Comparison of ENCODE assay signal across 14 cellular contexts in the genomic region with DNA sequence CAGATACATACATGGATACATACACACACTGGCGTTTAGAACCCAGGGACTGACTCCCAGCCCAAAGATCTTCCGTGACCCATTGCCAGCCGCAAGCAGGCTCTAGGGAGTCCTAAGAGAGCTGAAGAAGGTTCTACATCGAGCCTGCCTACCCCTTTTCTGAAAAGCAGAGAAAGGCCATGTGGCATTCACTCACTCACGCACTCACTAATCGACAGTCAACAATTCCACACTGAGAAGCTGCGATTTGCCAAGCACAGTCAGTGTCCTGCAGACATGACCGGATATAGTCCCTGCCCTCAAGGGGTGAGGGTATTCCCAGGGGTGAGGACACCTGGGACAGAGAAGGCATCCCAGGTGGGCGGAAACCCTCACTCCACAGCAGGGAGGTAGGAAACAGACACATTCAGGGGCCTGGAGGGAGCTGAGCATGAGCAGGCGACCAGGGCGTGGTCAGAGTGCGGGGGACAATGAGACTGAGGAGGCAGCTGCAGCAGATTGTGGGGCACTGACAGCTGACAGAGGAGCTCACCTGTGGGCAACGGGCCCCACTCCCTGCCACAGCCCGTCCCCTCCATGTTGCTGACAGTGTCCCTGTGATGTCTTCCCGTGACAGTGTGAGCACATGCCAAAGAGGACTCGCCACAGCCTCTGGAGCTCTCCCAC. TPM values are rescaled to one million over a fixed set of nuclear protein-coding genes. Genes with fewer than 3 reads are reported as not detected.
DNase-seq lines count a peak whose midpoint lies in the region; ATAC-seq and TF ChIP-seq lines count a peak whose summit lies in the region.
"Had no signal": no experiment of that assay in that cellular context is flagged by ENCODE, and none has a peak within 500 bp of the region (broad histone marks: within the 10 kb centered on the region; RNA-seq: fewer than 3 reads in every experiment).

No MANE protein-coding gene starts in this region.

- no peak for TF ChIP-seq CTCF in choroid plexus epithelial cell (conservative IDR thresholded peaks at IDR 0.05; ENCODE audit: low read depth, low read length)
- no peak for TF ChIP-seq CTCF in CD14-positive monocyte (IDR thresholded peaks at IDR 0.05)

- H3K27ac ChIP-seq in neuronal stem cell (replicated peaks; ENCODE audit: low read length), result no peak overlapping the region

- no peak overlapping the region for H2AK5ac ChIP-seq in neuronal stem cell (ENCODE audit: low read depth, low read length)

- H3K4me3 ChIP-seq in choroid plexus epithelial cell (ENCODE audit: low read depth, low read length), result no peak overlapping the region
- peak overlapping the region in 1 of 2 donors; percentile 44 for H3K4me3 ChIP-seq in neuronal stem cell (ENCODE audit: low read length in 2 of 2)

- H3K14ac ChIP-seq in neuronal stem cell (ENCODE audit: low read length), result no peak overlapping the region

- H3K4ac ChIP-seq in neuronal stem cell (ENCODE audit: low read length), result no peak overlapping the region

- H2BK5ac ChIP-seq in neuronal stem cell (ENCODE audit: low read length), result no peak overlapping the region

- ATAC-seq in activated T-cell treated with anti-CD3 and anti-CD28 coated beads, Interleukin-2, amount 50 U/mL, for 72 hours (replicated peaks in 1 of 2), result no peak

- H2BK120ac ChIP-seq in neuronal stem cell (ENCODE audit: low read depth, low read length), result no peak overlapping the region

- H3K4me2 ChIP-seq in neuronal stem cell (ENCODE audit: insufficient read depth, low read length, poor library complexity, severe bottlenecking), result no peak overlapping the region

- peaks cover 0 to 1% of the 10 kb centered on the region in 2 donors for H3K9me3 ChIP-seq in neuronal stem cell (replicated peaks in 1 of 2; ENCODE audit: control insufficient read depth in 2 of 2, insufficient read depth in 1 of 2, low read depth in 1 of 2, low read length in 2 of 2)

- peak overlapping the region; percentile 67 for H3K18ac ChIP-seq in neuronal stem cell (ENCODE audit: low read length)

- no peak overlapping the region for H3K9ac ChIP-seq in neuronal stem cell (ENCODE audit: low read depth, low read length, poor library complexity)

- no peaks in the 10 kb centered on the region for H3K79me1 ChIP-seq in neuronal stem cell (ENCODE audit: low read depth, low read length)

- H3K9me3 Mint-ChIP-seq in activated T-cell treated with anti-CD3 and anti-CD28 coated beads, Interleukin-2, amount 50 U/mL, for 72 hours, result no peaks in the 10 kb centered on the region
- peaks cover 2 to 11% (median 10%) of the 10 kb centered on the region in 7 donors for H3K9me3 Mint-ChIP-seq in CD14-positive monocyte
- H3K9me3 Mint-ChIP-seq: activated CD4-positive, alpha-beta T cell treated with anti-CD3 and anti-CD28 coated beads, Interleukin-2, amount 10 ng/mL, durations not matched to agents 24 days and 14 days; activated naive CD4-positive, alpha-beta T cell treated with anti-CD3 and anti-CD28 coated beads for 36 hours had no signal

- no peaks in the 10 kb centered on the region for H3K36me3 Mint-ChIP-seq in activated T-cell treated with anti-CD3 and anti-CD28 coated beads, Interleukin-2, amount 50 U/mL, for 72 hours (ENCODE audit: insufficient read depth in 2 of 2)
- H3K36me3 Mint-ChIP-seq in CD14-positive monocyte, result no peaks in the 10 kb centered on the region
- H3K36me3 Mint-ChIP-seq: CD4-positive, CD25-positive, alpha-beta regulatory T cell had no signal

- no peak overlapping the region for H2AFZ ChIP-seq in neuronal stem cell (ENCODE audit: low read length)

- no peaks in the 10 kb centered on the region for H3K36me3 ChIP-seq in neuronal stem cell (replicated peaks in 1 of 2; ENCODE audit: control insufficient read depth in 2 of 2, insufficient read depth in 2 of 2, low read length in 2 of 2)

- H3K27me3 ChIP-seq in neuronal stem cell (ENCODE audit: control insufficient read depth in 3 of 3, insufficient read depth in 3 of 3, low read depth in 1 of 3, low read length in 3 of 3), result peaks cover 24 to 95% (median 73%) of the 10 kb centered on the region in 3 experiments

- H3K4me3 Mint-ChIP-seq in activated T-cell treated with anti-CD3 and anti-CD28 coated beads, Interleukin-2, amount 50 U/mL, for 72 hours, result peak overlapping the region; percentile 8 to 28
- peak overlapping the region in 1 of 2 donors; percentile 70 for H3K4me3 Mint-ChIP-seq in CD14-positive monocyte
- H3K4me3 Mint-ChIP-seq: activated CD4-positive, alpha-beta T cell treated with anti-CD3 and anti-CD28 coated beads, Interleukin-2, amount 10 ng/mL, durations not matched to agents 24 days and 14 days had no signal

- no peak for DNase-seq in activated T-cell treated with anti-CD3 and anti-CD28 coated beads, Interleukin-2, amount 50 U/mL, for 72 hours
- no peak for DNase-seq in activated T-cell treated with anti-CD3 and anti-CD28 coated beads, Interleukin-2, amount 50 U/mL, for 1 hour
- DNase-seq in NCI-H146 (lab: John Stamatoyannopoulos, UW), result peak; percentile 50
- peak; percentile 36 for DNase-seq in choroid plexus epithelial cell (ENCODE audit: low read depth)
- DNase-seq in neuronal stem cell (ENCODE audit: low spot score), result no peak
- DNase-seq in SHP77 (lab: John Stamatoyannopoulos, UW), result no peak
- no peak for DNase-seq in SKM-1 (lab: John Stamatoyannopoulos, UW; ENCODE audit: unreplicated experiment)
- DNase-seq in CD14-positive monocyte (ENCODE audit: low spot score), result no peak
- DNase-seq: activated CD4-positive, alpha-beta T cell treated with anti-CD3 and anti-CD28 coated beads, Interleukin-2, amount 10 ng/mL, durations not matched to agents 24 days and 14 days; activated naive CD4-positive, alpha-beta T cell treated with anti-CD3 and anti-CD28 coated beads for 36 hours; CD4-positive, CD25-positive, alpha-beta regulatory T cell; KBM-7; small intestine; stimulated activated CD4-positive, alpha-beta T cell treated with anti-CD3 and anti-CD28 coated beads, Interleukin-4, amount 100 ng/mL, for 24 hours had no signal

- peaks cover 70% of the 10 kb centered on the region for H3K27me3 Mint-ChIP-seq in activated T-cell treated with anti-CD3 and anti-CD28 coated beads, Interleukin-2, amount 50 U/mL, for 72 hours (ENCODE audit: low read depth)
- peaks cover 60 to 75% (median 64%) of the 10 kb centered on the region in 3 donors for H3K27me3 Mint-ChIP-seq in CD14-positive monocyte (ENCODE audit: low read depth in 3 of 3)

- WGBS in neuronal stem cell (ENCODE audit: extremely low coverage in 2 of 2, insufficient read length in 2 of 2, insufficient replicate concordance in 1 of 2), 2 donors, result no CpG with 5 or more reads among the region's 16 CpGs

- intact Hi-C loops in CD14-positive monocyte (cut with micrococcal nuclease), result no loop called here

- H3K23ac ChIP-seq in neuronal stem cell (ENCODE audit: low read depth, low read length, poor library complexity), result peak overlapping the region; percentile 48

- no peaks in the 10 kb centered on the region for H3K4me1 Mint-ChIP-seq in activated T-cell treated with anti-CD3 and anti-CD28 coated beads, Interleukin-2, amount 50 U/mL, for 72 hours (ENCODE audit: low read depth)
- peaks cover 4% of the 10 kb centered on the region for H3K4me1 Mint-ChIP-seq in CD14-positive monocyte

- no peak overlapping the region for H4K91ac ChIP-seq in neuronal stem cell (ENCODE audit: low read depth, low read length, poor library complexity)

- no peak overlapping the region for H2BK12ac ChIP-seq in neuronal stem cell (ENCODE audit: low read length)

- H3K4me1 ChIP-seq in neuronal stem cell (ENCODE audit: control insufficient read depth in 2 of 2, insufficient read depth in 1 of 2, low read depth in 1 of 2, low read length in 2 of 2), result peaks cover 2 to 4% of the 10 kb centered on the region in 2 donors

- H4K8ac ChIP-seq in neuronal stem cell (ENCODE audit: low read depth, low read length), result no peak overlapping the region

- H2BK15ac ChIP-seq in neuronal stem cell (ENCODE audit: low read length), result peak overlapping the region; percentile 30

- no peak overlapping the region for H3K27ac Mint-ChIP-seq in activated T-cell treated with anti-CD3 and anti-CD28 coated beads, Interleukin-2, amount 50 U/mL, for 72 hours
- no peak overlapping the region for H3K27ac Mint-ChIP-seq in CD14-positive monocyte
- H3K27ac Mint-ChIP-seq: activated CD4-positive, alpha-beta T cell treated with anti-CD3 and anti-CD28 coated beads, Interleukin-2, amount 10 ng/mL, durations not matched to agents 24 days and 14 days; activated naive CD4-positive, alpha-beta T cell treated with anti-CD3 and anti-CD28 coated beads for 36 hours had no signal

RNA-seq across cellular contexts. Expression of a gene that starts 13.2 kb away (rescaled TPM):
- total RNA-seq in activated T-cell treated with anti-CD3 and anti-CD28 coated beads, Interleukin-2, amount 50 U/mL, for 72 hours, result 10 to 100 TPM; 11.9 to 21.9 TPM
- polyA plus RNA-seq in neuronal stem cell (2013, experiment 1 of 2), result 3.9 TPM
- 4.0 TPM for polyA plus RNA-seq in neuronal stem cell (2013, experiment 2 of 2)
- 10 to 100 TPM in 1 of 2 donors, 1 to 10 TPM in 1; 9.6 to 10.6 TPM for polyA plus RNA-seq in CD14-positive monocyte

Comparison
In these comparisons a context has a peak if more than half of its experiments do, and no peak if none do; other contexts are left out.
1. DNase-seq: peak in NCI-H146 (single experiment) and choroid plexus epithelial cell (single experiment); none in activated T-cell treated with anti-CD3 and anti-CD28 coated beads, Interleukin-2, amount 50 U/mL, for 72 hours (0 of 2), activated T-cell treated with anti-CD3 and anti-CD28 coated beads, Interleukin-2, amount 50 U/mL, for 1 hour (single experiment), neuronal stem cell (single experiment), SHP77 (0 of 2), SKM-1 (single experiment) and CD14-positive monocyte (single experiment).